Comparison of ENCODE assay signal across 8 cellular contexts in genomic region chr20:35664544-35665206, GRCh38. TPM values are rescaled to one million over a fixed set of nuclear protein-coding genes. Genes with fewer than 3 reads are reported as not detected.
DNase-seq lines count a peak whose midpoint lies in the region; ATAC-seq and TF ChIP-seq lines count a peak whose summit lies in the region.

TSS of gene CPNE1 (minus strand) at chr20:35664900. CDS start at chr20:35632923, 31,977 bp downstream.
TSS of gene RBM12 (minus strand) at chr20:35664900. CDS start at chr20:35655322, 9,578 bp downstream.

- peaks cover 54% of the 10 kb centered on the region for H3K4me1 ChIP-seq in left ventricle myocardium inferior
- H3K4me1 ChIP-seq in upper lobe of right lung = peaks cover 36% of the 10 kb centered on the region

- no peaks in the 10 kb centered on the region for H3K9me3 Mint-ChIP-seq in T-helper 1 cell treated with Interleukin-12 subunit alpha and Interleukin-12 subunit beta and Interleukin-4 antibody, amounts not matched to agents 30 μg/mL and 1 μg/mL, for 36 hours
- no peaks in the 10 kb centered on the region for H3K9me3 Mint-ChIP-seq in progenitor cell of endocrine pancreas (ENCODE audit: low read depth)

- peak within 1 kb of the TSS; percentile 86 for H3K4me3 ChIP-seq in left ventricle myocardium inferior
- H3K4me3 ChIP-seq in upper lobe of right lung = peak within 1 kb of the TSS; percentile 90

- H3K27ac ChIP-seq in left ventricle myocardium inferior (replicated peaks) = peak within 1 kb of the TSS; percentile 97
- H3K27ac ChIP-seq in upper lobe of right lung = peak within 1 kb of the TSS; percentile 99

- peaks cover 44% of the 10 kb centered on the region for H3K4me1 Mint-ChIP-seq in T-helper 1 cell treated with Interleukin-12 subunit alpha and Interleukin-12 subunit beta and Interleukin-4 antibody, amounts not matched to agents 30 μg/mL and 1 μg/mL, for 36 hours (ENCODE audit: low read depth)
- H3K4me1 Mint-ChIP-seq in progenitor cell of endocrine pancreas (ENCODE audit: low read depth) = peaks cover 36% of the 10 kb centered on the region

- H3K27ac Mint-ChIP-seq in T-helper 1 cell treated with Interleukin-12 subunit alpha and Interleukin-12 subunit beta and Interleukin-4 antibody, amounts not matched to agents 30 μg/mL and 1 μg/mL, for 36 hours = peak within 1 kb of the TSS; percentile 99
- peak within 1 kb of the TSS; percentile 99 for H3K27ac Mint-ChIP-seq in progenitor cell of endocrine pancreas

- ATAC-seq in HG02870 (IDR thresholded peaks at IDR 0.05; ENCODE audit: unreplicated experiment) (peak; percentile 65), upper lobe of right lung (peak; percentile 97)

- DNase-seq in GM13976 (ENCODE audit: low spot score) = peak; percentile 99
- peak; percentile 75 for DNase-seq in NCI-H1694 treated with DMSO at 0.1 percent for 48 hours (lab: John Stamatoyannopoulos, UW)
- peak; percentile 80 for DNase-seq in amniotic stem cell (lab: John Stamatoyannopoulos, UW)
- peak; percentile 92 for DNase-seq in left ventricle myocardium inferior
- DNase-seq in progenitor cell of endocrine pancreas (ENCODE audit: low spot score, unreplicated experiment) = peak; percentile 87
- DNase-seq in upper lobe of right lung = peak; percentile 96

- H3K27me3 Mint-ChIP-seq in T-helper 1 cell treated with Interleukin-12 subunit alpha and Interleukin-12 subunit beta and Interleukin-4 antibody, amounts not matched to agents 30 μg/mL and 1 μg/mL, for 36 hours (ENCODE audit: low read depth) = no peaks in the 10 kb centered on the region
- no peaks in the 10 kb centered on the region for H3K27me3 Mint-ChIP-seq in progenitor cell of endocrine pancreas

- no peaks in the 10 kb centered on the region for H3K9me3 ChIP-seq in left ventricle myocardium inferior (replicated peaks)
- H3K9me3 ChIP-seq in upper lobe of right lung = no peaks in the 10 kb centered on the region

- H3K27me3 ChIP-seq in left ventricle myocardium inferior (ENCODE audit: low read depth) (no peaks in the 10 kb centered on the region), upper lobe of right lung (no peaks in the 10 kb centered on the region)

- H3K36me3 ChIP-seq in left ventricle myocardium inferior (peaks cover 15% of the 10 kb centered on the region), upper lobe of right lung (peaks cover 13% of the 10 kb centered on the region)

- intact Hi-C loops in left ventricle myocardium inferior (cut with micrococcal nuclease) = no loop called here
- intact Hi-C loops in upper lobe of right lung (cut with DNase I) = no loop called here

- peaks cover 28% of the 10 kb centered on the region for H3K36me3 Mint-ChIP-seq in T-helper 1 cell treated with Interleukin-12 subunit alpha and Interleukin-12 subunit beta and Interleukin-4 antibody, amounts not matched to agents 30 μg/mL and 1 μg/mL, for 36 hours (ENCODE audit: low read depth)
- no peaks in the 10 kb centered on the region for H3K36me3 Mint-ChIP-seq in progenitor cell of endocrine pancreas (ENCODE audit: insufficient read depth)

- in situ Hi-C loops in GM13976 (cut with MboI; ENCODE audit: low sequenced_read_pairs, unreplicated experiment) = no loop called here

- TF ChIP-seq CTCF in GM13976 (IDR thresholded peaks at IDR 0.05; ENCODE audit: borderline replicate concordance, control extremely low read depth, extremely low read depth, insufficient read depth, missing control alignments) (no peak), left ventricle myocardium inferior (IDR thresholded peaks at IDR 0.05; ENCODE audit: borderline replicate concordance) (no peak), progenitor cell of endocrine pancreas (IDR thresholded peaks at IDR 0.05; ENCODE audit: unreplicated experiment) (no peak), upper lobe of right lung (IDR thresholded peaks at IDR 0.05) (no peak)

- peak within 1 kb of the TSS; percentile 87 for H3K4me3 Mint-ChIP-seq in T-helper 1 cell treated with Interleukin-12 subunit alpha and Interleukin-12 subunit beta and Interleukin-4 antibody, amounts not matched to agents 30 μg/mL and 1 μg/mL, for 36 hours
- H3K4me3 Mint-ChIP-seq in progenitor cell of endocrine pancreas (ENCODE audit: low read depth) = peak within 1 kb of the TSS; percentile 96

RNA-seq across cellular contexts. Expression of gene CPNE1, which starts in this region (rescaled TPM):
- 47.3 TPM for total RNA-seq in left ventricle myocardium inferior
- 293 and 298 TPM in 2 replicates for total RNA-seq in progenitor cell of endocrine pancreas
- total RNA-seq in upper lobe of right lung = 179 TPM

RNA-seq across cellular contexts. Expression of gene RBM12, which starts in this region (rescaled TPM):
- 46.2 TPM for total RNA-seq in left ventricle myocardium inferior
- total RNA-seq in progenitor cell of endocrine pancreas = 157 and 161 TPM in 2 replicates
- 72.5 TPM for total RNA-seq in upper lobe of right lung

Comparison
In these comparisons a context has a peak if more than half of its experiments do, and no peak if none do; other contexts are left out.
1. Peak in every context shown above with its lines: DNase-seq, ATAC-seq, H3K4me3 ChIP-seq and H3K27ac ChIP-seq.